ENCODE assay signal across 8 cellular contexts in genomic region chr18:48676756-48677368, GRCh38.
DNase-seq lines count a peak whose midpoint lies in the region; ATAC-seq and TF ChIP-seq lines count a peak whose summit lies in the region.

No MANE protein-coding gene starts in this region.

- CTCF ChIA-PET in AG04450 (lab: Charles Lee), result interaction anchor here (0.5 to 4.5 kb wide), 39 partner anchors 8 to 784 kb away, joined by 3 to 48 read pairs (median 4); no protein-coding TSS in a partner anchor

- no peak for DNase-seq in AG04450 (ENCODE audit: low read depth, low spot score)
- DNase-seq in MV-4-11 (lab: John Stamatoyannopoulos, UW), result peak; percentile 52
- peak; percentile 88 for DNase-seq in WERI-Rb-1
- peak; percentile 34 to 52 for DNase-seq in T47D (ENCODE audit: low read depth in 1 of 2, low spot score in 1 of 2)
- DNase-seq in islet precursor cell, result peak; percentile 81
- DNase-seq in stimulated activated CD4-positive, alpha-beta T cell treated with anti-CD3 and anti-CD28 coated beads, Interleukin-1b, Interleukin-23, amount 100 ng/mL, for 4 hours (ENCODE audit: low read depth in 2 of 2), result peak; percentile 48 to 66
- no peak for DNase-seq in NCI-H345 treated with DMSO at 0.1 percent for 48 hours (lab: John Stamatoyannopoulos, UW; ENCODE audit: unreplicated experiment)

- peaks cover 4% of the 10 kb centered on the region; the same call in 1 of the 2 replicates for H3K36me3 ChIP-seq in WERI-Rb-1

- H3K27ac ChIP-seq in AG04450 (ENCODE audit: low read depth, low read length) (no peak overlapping the region), WERI-Rb-1 (peak overlapping the region; percentile 24; the same call in 1 of the 2 replicates)

- no peaks in the 10 kb centered on the region for H3K27me3 ChIP-seq in AG04450 (ENCODE audit: control insufficient read depth, insufficient read depth, low read length)
- H3K27me3 ChIP-seq in WERI-Rb-1 (ENCODE audit: insufficient read depth, low read depth, severe bottlenecking), result no peaks in the 10 kb centered on the region

- TF ChIP-seq CTCF in AG04450 (IDR thresholded peaks at IDR 0.05; ENCODE audit: low read depth, low read length), result peak; percentile 84
- peak; percentile 87 for TF ChIP-seq CTCF in WERI-Rb-1 (IDR thresholded peaks at IDR 0.05; ENCODE audit: low read depth, low read length)

- peak; percentile 45 for ATAC-seq in GM18868 (IDR thresholded peaks at IDR 0.05; ENCODE audit: unreplicated experiment)

- H3K9me3 ChIP-seq in AG04450 (ENCODE audit: control insufficient read depth, insufficient read depth, low read length) (no peaks in the 10 kb centered on the region), WERI-Rb-1 (ENCODE audit: severe bottlenecking) (no peaks in the 10 kb centered on the region)

- POLR2A ChIA-PET in AG04450 (lab: Yijun Ruan, JAX), result no interaction called here

- H3K4me3 ChIP-seq in AG04450 (ENCODE audit: low read depth, low read length) (no peak overlapping the region), WERI-Rb-1 (ENCODE audit: low read depth, low read length) (no peak overlapping the region)

- in situ Hi-C loops in T47D (cut with HindIII; ENCODE audit: low pct_unique_long_range_greater_than_20kb, low sequenced_read_pairs), result no loop called here

Comparison
In these comparisons a context has a peak if more than half of its experiments do, and no peak if none do; other contexts are left out.
1. DNase-seq: peak in MV-4-11 (single experiment), WERI-Rb-1 (single experiment), T47D (2 of 2), islet precursor cell (single experiment) and stimulated activated CD4-positive, alpha-beta T cell treated with anti-CD3 and anti-CD28 coated beads, Interleukin-1b, Interleukin-23, amount 100 ng/mL, for 4 hours (2 of 2); none in AG04450 (single experiment) and NCI-H345 treated with DMSO at 0.1 percent for 48 hours (single experiment).